ENCODE assay signal across 24 cellular contexts in the genomic region with DNA sequence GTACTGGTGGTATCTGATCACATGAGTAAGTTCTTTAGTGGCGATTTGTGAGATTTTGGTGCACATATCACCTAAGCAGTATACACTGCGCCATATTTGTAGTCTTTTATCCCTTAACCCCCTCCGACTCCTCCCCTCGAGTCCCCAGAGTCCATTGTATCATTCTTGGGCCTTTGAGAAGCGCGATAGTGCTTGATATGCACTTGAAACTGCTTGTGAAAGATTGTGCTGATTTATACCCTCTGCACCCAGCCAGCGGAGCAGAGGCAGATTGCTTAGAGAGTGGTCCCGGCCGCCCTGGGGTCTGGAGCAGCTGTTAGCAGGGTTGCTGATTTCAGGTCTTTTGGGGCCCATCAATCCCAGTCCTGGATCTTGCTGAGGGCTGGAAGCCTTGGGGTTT. TPM values are rescaled to one million over a fixed set of nuclear protein-coding genes. Genes with fewer than 3 reads are reported as not detected.
"Had no signal": no experiment of that assay in that cellular context is flagged by ENCODE, and none has a peak within 500 bp of the region (broad histone marks: within the 10 kb centered on the region; RNA-seq: fewer than 3 reads in every experiment).

No MANE protein-coding gene starts in this region.

- H3K36me3 ChIP-seq: SJSA1 had no signal

- H3K4me1 ChIP-seq: SJSA1 had no signal

- H3K27me3 ChIP-seq: SJSA1 had no signal

- H3K27ac ChIP-seq: SJSA1 had no signal

- DNase-seq: KBM-7, MV-4-11, NCI-H1048, NCI-H1105, NCI-H1417, NCI-H1436 treated with DMSO at 0.1 percent for 48 hours, NCI-H1694, NCI-H187 treated with DMSO at 0.1 percent for 48 hours, NCI-H2029 treated with DMSO at 0.1 percent for 48 hours, NCI-H2171, NCI-H226, NCI-H446, NCI-H510A, NCI-H524 treated with DMSO at 0.1 percent for 48 hours, NCI-H69, NCI-H774, SHP77 treated with DMSO at 0.1 percent for 48 hours, SK-N-SH, SW 1271 had no signal

- H3K4me2 ChIP-seq: SK-N-SH had no signal

- ATAC-seq: Right ventricle myocardium inferior had no signal

- H3K9me3 ChIP-seq: SJSA1, SK-N-SH had no signal

- H3K9ac ChIP-seq: SK-N-SH had no signal

- H3K4me3 ChIP-seq: SJSA1 had no signal

RNA-seq across cellular contexts. Expression of a gene that starts 12.9 kb away (rescaled TPM):
- total RNA-seq: HT-29, LHCN-M2, MCF 10A, Right ventricle myocardium inferior, SJSA1 had no signal
- polyA plus RNA-seq: SK-N-SH had no signal
